In the genomic region with DNA sequence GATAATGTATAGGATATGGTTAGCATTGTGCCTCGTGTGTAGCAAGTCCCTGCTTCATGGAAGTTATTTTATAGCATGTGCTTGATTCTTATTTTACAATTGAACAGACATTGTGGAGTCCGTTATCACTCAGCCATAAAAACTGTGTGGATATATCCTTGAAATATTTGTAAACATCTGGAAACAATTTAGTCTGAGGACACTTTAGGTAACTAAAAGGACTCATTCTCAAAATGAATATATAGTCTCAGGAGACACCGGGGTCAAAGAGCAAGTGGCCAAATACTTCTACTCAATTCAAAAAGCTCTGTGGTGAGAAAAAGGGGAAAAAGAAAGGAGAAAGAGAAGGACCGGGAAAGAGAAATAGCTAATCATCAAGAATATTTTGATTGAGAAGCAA, we compare ENCODE assay signal across 22 cellular contexts. TPM values are rescaled to one million over a fixed set of nuclear protein-coding genes. Genes with fewer than 3 reads are reported as not detected.
"Had no signal": no experiment of that assay in that cellular context is flagged by ENCODE, and none has a peak within 500 bp of the region (broad histone marks: within the 10 kb centered on the region; RNA-seq: fewer than 3 reads in every experiment).

No MANE protein-coding gene starts in this region.

- H3K79me2 ChIP-seq: parathyroid adenoma had no signal

- H3K36me3 Mint-ChIP-seq: activated naive CD4-positive, alpha-beta T cell treated with anti-CD3 and anti-CD28 coated beads, Interleukin-2, amount 50 U/mL, for 24 hours; brain; neural progenitor cell; stimulated activated memory B cell treated with anti-CD40 and anti-IgM and Interleukin-4, amounts not matched to agents 10 μg/mL and 1 μg/mL and 100 μg/mL, for 72 hours; WTC11 had no signal

- H3K4me3 ChIP-seq: left lung, neural progenitor cell had no signal

- H3K27ac ChIP-seq: left lung, neural progenitor cell, parathyroid adenoma had no signal

- H2AFZ ChIP-seq: neural progenitor cell, parathyroid adenoma had no signal

- H3K4me1 ChIP-seq: left lung, neural progenitor cell, parathyroid adenoma had no signal

- H3K27me3 ChIP-seq: left lung, neural progenitor cell had no signal

- H3K27ac Mint-ChIP-seq: activated CD8-positive, alpha-beta T cell treated with anti-CD3 and anti-CD28 coated beads for 36 hours; activated naive CD4-positive, alpha-beta T cell treated with anti-CD3 and anti-CD28 coated beads, Interleukin-2, amount 50 U/mL, for 24 hours; neural progenitor cell; stimulated activated memory B cell treated with anti-CD40 and anti-IgM and Interleukin-4, amounts not matched to agents 10 μg/mL and 1 μg/mL and 100 μg/mL, for 72 hours; WTC11 had no signal

- H3K4me1 Mint-ChIP-seq: activated naive CD4-positive, alpha-beta T cell treated with anti-CD3 and anti-CD28 coated beads, Interleukin-2, amount 50 U/mL, for 24 hours; central memory CD8-positive, alpha-beta T cell had no signal

- ATAC-seq: activated CD8-positive, alpha-beta T cell treated with anti-CD3 and anti-CD28 coated beads for 36 hours; left lung; stimulated activated memory B cell treated with anti-CD40 and anti-IgM and Interleukin-4, amounts not matched to agents 10 μg/mL and 1 μg/mL and 100 μg/mL, for 72 hours; WTC11 had no signal

- H3K4me3 Mint-ChIP-seq: activated CD8-positive, alpha-beta T cell treated with anti-CD3 and anti-CD28 coated beads for 36 hours; activated naive CD4-positive, alpha-beta T cell treated with anti-CD3 and anti-CD28 coated beads, Interleukin-2, amount 50 U/mL, for 24 hours; central memory CD8-positive, alpha-beta T cell; neural progenitor cell; stimulated activated memory B cell treated with anti-CD40 and anti-IgM and Interleukin-4, amounts not matched to agents 10 μg/mL and 1 μg/mL and 100 μg/mL, for 72 hours; WTC11 had no signal

- H3K9me3 Mint-ChIP-seq: activated CD8-positive, alpha-beta T cell treated with anti-CD3 and anti-CD28 coated beads for 36 hours; activated naive CD4-positive, alpha-beta T cell treated with anti-CD3 and anti-CD28 coated beads, Interleukin-2, amount 50 U/mL, for 24 hours; central memory CD8-positive, alpha-beta T cell; neural progenitor cell; stimulated activated memory B cell treated with anti-CD40 and anti-IgM and Interleukin-4, amounts not matched to agents 10 μg/mL and 1 μg/mL and 100 μg/mL, for 72 hours had no signal

- H3K9ac ChIP-seq: neural progenitor cell, parathyroid adenoma had no signal

- H3K4me2 ChIP-seq: neural progenitor cell had no signal

- H3K9me3 ChIP-seq: left lung had no signal

- DNase-seq: activated CD4-positive, alpha-beta T cell treated with anti-CD3 and anti-CD28 coated beads for 4 hours; activated CD8-positive, alpha-beta memory T cell treated with anti-CD3 and anti-CD28 coated beads, Interleukin-2, amount 50 U/mL, for 4 hours; activated CD8-positive, alpha-beta T cell treated with anti-CD3 and anti-CD28 coated beads for 36 hours; activated effector memory CD4-positive, alpha-beta T cell treated with anti-CD3 and anti-CD28 coated beads, Interleukin-2, amount 50 U/mL, for 16 hours; activated T-cell treated with anti-CD3 and anti-CD28 coated beads, Interleukin-2, amount 50 U/mL, for 48 hours; amniotic stem cell; cortex of kidney; effector CD4-positive, alpha-beta T cell; hippocampal formation; kidney; left lung; mesendoderm; retina; SW 1271 had no signal

- H3K36me3 ChIP-seq: left lung, neural progenitor cell had no signal

RNA-seq across cellular contexts. Expression of gene PRRX1, which starts 23.7 kb away (rescaled TPM):
- total RNA-seq: activated CD8-positive, alpha-beta T cell treated with anti-CD3 and anti-CD28 coated beads for 36 hours; T-helper 2 cell treated with Interferon-gamma antibody and Interleukin-4, amounts not matched to agents 100 ng/mL and 5 ng/mL, for 36 hours had no signal
